ENCODE assay signal across 16 cellular contexts in genomic region chr6:136982928-136983327, GRCh38.
DNase-seq lines count a peak whose midpoint lies in the region; ATAC-seq, FAIRE-seq and TF ChIP-seq lines count a peak whose summit lies in the region.
"Had no signal": no experiment of that assay in that cellular context is flagged by ENCODE, and none has a peak within 500 bp of the region (broad histone marks: within the 10 kb centered on the region; RNA-seq: fewer than 3 reads in every experiment).

No MANE protein-coding gene starts in this region.

- H3K4me3 ChIP-seq in heart left ventricle (no peak overlapping the region), bronchial epithelial cell (ENCODE audit: low read depth, low read length) (no peak overlapping the region)
- H3K4me3 ChIP-seq: Peyer's patch had no signal

- H3K9me3 ChIP-seq in heart left ventricle = no peaks in the 10 kb centered on the region
- H3K9me3 ChIP-seq: Peyer's patch had no signal

- ATAC-seq in heart left ventricle (peak in 3 of 4 donors; percentile 25 to 60 (median 26)), left cardiac atrium (no peak), left ventricle myocardium superior (peak; percentile 57)
- ATAC-seq: HepG2 had no signal

- H3K27ac ChIP-seq in heart left ventricle = peak overlapping the region in 2 of 12 donors; percentile 1 to 15
- H3K27ac ChIP-seq: Peyer's patch had no signal

- DNase-seq in heart left ventricle (no peak), left cardiac atrium (no peak), bronchial epithelial cell (ENCODE audit: low read depth) (peak; percentile 17), left ventricle myocardium superior (no peak), mesenteric fat pad (ENCODE audit: low spot score) (no peak), NCI-H510A (lab: John Stamatoyannopoulos, UW) (no peak), SKM-1 treated with dmso at 0.1 percent for 144 hours (lab: John Stamatoyannopoulos, UW; ENCODE audit: unreplicated experiment) (no peak)
- DNase-seq: DMS153, EL, KG1, NCI-H1417 treated with DMSO at 0.1 percent for 48 hours, NCI-H2029 treated with DMSO at 0.1 percent for 48 hours, NCI-H2171 treated with DMSO at 0.1 percent for 48 hours, NCI-H82, Peyer's patch had no signal

- H3K4me1 ChIP-seq in heart left ventricle = peaks cover 0 to 15% (median 0%) of the 10 kb centered on the region in 12 donors
- H3K4me1 ChIP-seq: Peyer's patch had no signal

- TF ChIP-seq CTCF in heart left ventricle (IDR thresholded peaks at IDR 0.05) = no peak
- no peak for TF ChIP-seq CTCF in bronchial epithelial cell (IDR thresholded peaks at IDR 0.05; ENCODE audit: insufficient read depth, low read length, severe bottlenecking)

- no peak for TF ChIP-seq POLR2A in heart left ventricle (IDR thresholded peaks at IDR 0.05)

- intact Hi-C loops in heart left ventricle (cut with DNase I) (no loop called here), left cardiac atrium (cut with DNase I) (no loop called here), left ventricle myocardium superior (cut with micrococcal nuclease) (no loop called here)

- no peaks in the 10 kb centered on the region for H3K36me3 ChIP-seq in heart left ventricle
- H3K36me3 ChIP-seq in bronchial epithelial cell (ENCODE audit: control insufficient read depth, insufficient read depth, low read length) = no peaks in the 10 kb centered on the region
- H3K36me3 ChIP-seq: Peyer's patch had no signal

- H3K27me3 ChIP-seq in heart left ventricle (peaks cover 0 to 4% (median 0%) of the 10 kb centered on the region in 9 donors), bronchial epithelial cell (ENCODE audit: control insufficient read depth, insufficient read depth, low read length) (peaks cover 1% of the 10 kb centered on the region)
- H3K27me3 ChIP-seq: Peyer's patch had no signal

- no peak for FAIRE-seq in bronchial epithelial cell (lab: Jason Lieb, UNC)
- FAIRE-seq: HepG2 had no signal

- 34 to 48% (median 42%) methylated on average over 4 of the region's 4 CpGs for WGBS in heart left ventricle, 4 donors

Comparison
In these comparisons a context has a peak if more than half of its experiments do, and no peak if none do; other contexts are left out.
1. ATAC-seq: peak in heart left ventricle (3 of 4) and left ventricle myocardium superior (single experiment); none in left cardiac atrium (0 of 2).